In the genomic region with DNA sequence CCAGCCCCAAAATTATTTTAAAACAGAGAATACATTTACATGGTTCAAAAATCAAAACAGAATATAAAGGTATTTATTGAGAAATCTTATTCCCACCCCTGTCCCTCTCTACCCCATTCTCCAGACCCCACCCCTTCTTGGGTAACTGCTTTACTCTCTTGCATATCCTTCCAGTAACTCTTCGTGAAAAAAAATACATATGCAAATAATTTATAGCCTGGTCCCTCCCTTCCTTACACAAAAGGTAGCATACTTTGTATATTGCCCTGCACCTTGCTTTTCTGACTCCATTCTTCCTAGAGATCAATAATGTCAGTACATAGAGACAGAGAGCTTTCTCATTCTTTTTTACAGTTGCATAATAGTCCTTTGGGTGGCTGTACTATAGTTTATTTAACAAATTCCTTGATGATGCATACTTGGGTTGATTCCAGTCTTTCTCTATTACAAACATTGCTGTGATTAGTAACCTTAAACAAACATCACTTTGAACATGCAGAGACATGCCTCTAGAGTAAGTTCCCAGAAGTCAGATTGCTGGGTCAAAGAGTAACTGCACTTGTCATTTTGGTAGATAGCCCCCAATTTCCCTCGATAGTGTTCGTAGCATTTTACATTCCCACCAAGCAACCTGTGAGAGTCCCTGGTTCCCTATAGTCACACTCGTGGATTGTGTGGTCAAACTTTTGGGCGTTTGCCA, we compare ENCODE assay signal across 1 cellular context.
A peak's percentile ranks its signal among the peaks of the same experiment; 100 is the strongest.
TF ChIP-seq lines count a peak whose summit lies in the region.

No MANE protein-coding gene starts in this region.

TF ChIP-seq in HepG2, 621 proteins besides CTCF, POLR2A, EP300 and RAD21 (continued from another document and continues in another):
- TF ChIP-seq, protein P1, sequence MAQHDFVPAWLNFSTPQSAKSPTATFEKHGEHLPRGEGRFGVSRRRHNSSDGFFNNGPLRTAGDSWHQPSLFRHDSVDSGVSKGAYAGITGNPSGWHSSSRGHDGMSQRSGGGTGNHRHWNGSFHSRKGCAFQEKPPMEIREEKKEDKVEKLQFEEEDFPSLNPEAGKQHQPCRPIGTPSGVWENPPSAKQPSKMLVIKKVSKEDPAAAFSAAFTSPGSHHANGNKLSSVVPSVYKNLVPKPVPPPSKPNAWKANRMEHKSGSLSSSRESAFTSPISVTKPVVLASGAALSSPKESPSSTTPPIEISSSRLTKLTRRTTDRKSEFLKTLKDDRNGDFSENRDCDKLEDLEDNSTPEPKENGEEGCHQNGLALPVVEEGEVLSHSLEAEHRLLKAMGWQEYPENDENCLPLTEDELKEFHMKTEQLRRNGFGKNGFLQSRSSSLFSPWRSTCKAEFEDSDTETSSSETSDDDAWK (CRISPR knock-in tag; IDR thresholded peaks at IDR 0.05) = no peak
- TF ChIP-seq SUZ12 (IDR thresholded peaks at IDR 0.05; ENCODE audit: low read depth, low read length) (no peak), ZNF276 (CRISPR knock-in tag; IDR thresholded peaks at IDR 0.05; ENCODE audit: low read depth) (no peak), ZNF792 (CRISPR knock-in tag; IDR thresholded peaks at IDR 0.05) (peak; percentile 91), ATF5 (CRISPR knock-in tag; IDR thresholded peaks at IDR 0.05; ENCODE audit: low read depth) (no peak), PCBP1 (IDR thresholded peaks at IDR 0.05; ENCODE audit: borderline replicate concordance, low read depth, low read length) (no peak), MBD4 (IDR thresholded peaks at IDR 0.05; ENCODE audit: borderline replicate concordance, low read length) (0 out of 2 replicates have a peak, but pooled peaks have one; percentile 70), ZNF232 (CRISPR knock-in tag; IDR thresholded peaks at IDR 0.05; ENCODE audit: borderline replicate concordance) (no peak), ZBTB37 (CRISPR knock-in tag; IDR thresholded peaks at IDR 0.05) (no peak), ZNF652 (CRISPR knock-in tag; IDR thresholded peaks at IDR 0.05; ENCODE audit: borderline replicate concordance, low read depth) (peak; percentile 43; the same call in 1 of the 2 replicates), FOXA3 (CRISPR knock-in tag; IDR thresholded peaks at IDR 0.05) (peak; percentile 94), TERF1 (CRISPR knock-in tag; IDR thresholded peaks at IDR 0.05) (no peak), CREB1 (IDR thresholded peaks at IDR 0.05) (peak; percentile 73), CREB1 (CRISPR knock-in tag; IDR thresholded peaks at IDR 0.05) (peak; percentile 78; the same call in 1 of the 2 replicates), HHEX (CRISPR knock-in tag; IDR thresholded peaks at IDR 0.05) (peak; percentile 73; the same call in 1 of the 2 replicates), BCL3 (CRISPR knock-in tag; IDR thresholded peaks at IDR 0.05) (no peak), ATF7-NPFF (CRISPR knock-in tag; IDR thresholded peaks at IDR 0.05; ENCODE audit: low read depth) (no peak), ZFY (CRISPR knock-in tag; IDR thresholded peaks at IDR 0.05) (no peak), ZBTB7B (CRISPR knock-in tag; IDR thresholded peaks at IDR 0.05) (peak; percentile 84), ZNF337 (CRISPR knock-in tag; IDR thresholded peaks at IDR 0.05; ENCODE audit: borderline replicate concordance, low read depth) (peak; percentile 55; the same call in 1 of the 2 replicates), TRAFD1 (CRISPR knock-in tag; IDR thresholded peaks at IDR 0.05; ENCODE audit: borderline replicate concordance) (no peak), NCOR1 (IDR thresholded peaks at IDR 0.05; ENCODE audit: borderline replicate concordance, low read length) (peak; percentile 96), ZNF18 (CRISPR knock-in tag; IDR thresholded peaks at IDR 0.05; ENCODE audit: insufficient replicate concordance) (peak; percentile 40), MAZ (IDR thresholded peaks at IDR 0.05; ENCODE audit: borderline replicate concordance, low read depth, low read length) (no peak), MAZ (CRISPR knock-in tag; IDR thresholded peaks at IDR 0.05; ENCODE audit: low read depth) (no peak), KLF15 (CRISPR knock-in tag; IDR thresholded peaks at IDR 0.05; ENCODE audit: borderline replicate concordance) (no peak), JUND (CRISPR knock-in tag; IDR thresholded peaks at IDR 0.05) (peak; percentile 75), ZBTB3 (CRISPR knock-in tag; IDR thresholded peaks at IDR 0.05; ENCODE audit: borderline replicate concordance, low read depth) (no peak), SP4 (CRISPR knock-in tag; IDR thresholded peaks at IDR 0.05) (no peak), ZNF101 (CRISPR knock-in tag; IDR thresholded peaks at IDR 0.05; ENCODE audit: borderline replicate concordance, low read depth) (no peak), KAT2B (IDR thresholded peaks at IDR 0.05; ENCODE audit: borderline replicate concordance, low read depth, low read length) (peak; percentile 54; the same call in 1 of the 2 replicates), RORA (CRISPR knock-in tag; IDR thresholded peaks at IDR 0.05) (peak; percentile 85; the same call in 1 of the 2 replicates), ZNF282 (IDR thresholded peaks at IDR 0.05; ENCODE audit: partially characterized antibody) (no peak), TMF1 (CRISPR knock-in tag; IDR thresholded peaks at IDR 0.05; ENCODE audit: low read depth) (no peak), STAT5B (CRISPR knock-in tag; IDR thresholded peaks at IDR 0.05) (no peak), MIXL1 (CRISPR knock-in tag; IDR thresholded peaks at IDR 0.05) (peak; percentile 95), EEA1 (CRISPR knock-in tag; IDR thresholded peaks at IDR 0.05; ENCODE audit: borderline replicate concordance) (no peak), TOPORS (CRISPR knock-in tag; IDR thresholded peaks at IDR 0.05) (no peak), ELF3 (CRISPR knock-in tag; IDR thresholded peaks at IDR 0.05) (peak; percentile 75; the same call in 1 of the 2 replicates), ZUFSP (CRISPR knock-in tag; IDR thresholded peaks at IDR 0.05; ENCODE audit: borderline replicate concordance) (no peak), SMAD3 (CRISPR knock-in tag; IDR thresholded peaks at IDR 0.05) (peak; percentile 93), NCOA2 (CRISPR knock-in tag; IDR thresholded peaks at IDR 0.05) (peak; percentile 97), ZNF678 (CRISPR knock-in tag; IDR thresholded peaks at IDR 0.05) (no peak), MXI1 (IDR thresholded peaks at IDR 0.05; ENCODE audit: borderline replicate concordance, low read depth, low read length) (peak; percentile 70; the same call in 1 of the 3 replicates)
- TF ChIP-seq, protein P2, sequence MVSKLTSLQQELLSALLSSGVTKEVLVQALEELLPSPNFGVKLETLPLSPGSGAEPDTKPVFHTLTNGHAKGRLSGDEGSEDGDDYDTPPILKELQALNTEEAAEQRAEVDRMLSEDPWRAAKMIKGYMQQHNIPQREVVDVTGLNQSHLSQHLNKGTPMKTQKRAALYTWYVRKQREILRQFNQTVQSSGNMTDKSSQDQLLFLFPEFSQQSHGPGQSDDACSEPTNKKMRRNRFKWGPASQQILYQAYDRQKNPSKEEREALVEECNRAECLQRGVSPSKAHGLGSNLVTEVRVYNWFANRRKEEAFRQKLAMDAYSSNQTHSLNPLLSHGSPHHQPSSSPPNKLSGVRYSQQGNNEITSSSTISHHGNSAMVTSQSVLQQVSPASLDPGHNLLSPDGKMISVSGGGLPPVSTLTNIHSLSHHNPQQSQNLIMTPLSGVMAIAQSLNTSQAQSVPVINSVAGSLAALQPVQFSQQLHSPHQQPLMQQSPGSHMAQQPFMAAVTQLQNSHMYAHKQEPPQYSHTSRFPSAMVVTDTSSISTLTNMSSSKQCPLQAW (CRISPR knock-in tag; IDR thresholded peaks at IDR 0.05) = no peak
- TF ChIP-seq, protein P3, sequence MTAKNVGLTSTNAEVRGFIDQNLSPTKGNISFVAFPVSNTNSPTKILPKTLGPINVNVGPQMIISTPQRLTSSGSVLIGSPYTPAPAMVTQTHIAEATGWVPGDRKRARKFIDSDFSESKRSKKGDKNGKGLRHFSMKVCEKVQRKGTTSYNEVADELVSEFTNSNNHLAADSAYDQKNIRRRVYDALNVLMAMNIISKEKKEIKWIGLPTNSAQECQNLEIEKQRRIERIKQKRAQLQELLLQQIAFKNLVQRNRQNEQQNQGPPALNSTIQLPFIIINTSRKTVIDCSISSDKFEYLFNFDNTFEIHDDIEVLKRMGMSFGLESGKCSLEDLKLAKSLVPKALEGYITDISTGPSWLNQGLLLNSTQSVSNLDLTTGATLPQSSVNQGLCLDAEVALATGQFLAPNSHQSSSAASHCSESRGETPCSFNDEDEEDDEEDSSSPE (CRISPR knock-in tag; IDR thresholded peaks at IDR 0.05) = 0 out of 2 replicates have a peak, but pooled peaks have one; percentile 19
